Comparison of ENCODE assay signal across 29 cellular contexts in genomic region chr9:32775283-32775682, GRCh38. TPM values are rescaled to one million over a fixed set of nuclear protein-coding genes. Genes with fewer than 3 reads are reported as not detected.
"Had no signal": no experiment of that assay in that cellular context is flagged by ENCODE, and none has a peak within 500 bp of the region (broad histone marks: within the 10 kb centered on the region; RNA-seq: fewer than 3 reads in every experiment).

No MANE protein-coding gene starts in this region.

- H3K27ac ChIP-seq: stomach, suprapubic skin, testis, thoracic aorta, thyroid gland, tibial artery, tibial nerve, transverse colon, upper lobe of left lung, upper lobe of right lung, uterus, vagina had no signal

- H3K27me3 ChIP-seq: testis, thyroid gland, tibial nerve, upper lobe of left lung, upper lobe of right lung, uterus, vagina had no signal

- H3K9me3 ChIP-seq: testis, thyroid gland, uterus, vagina had no signal

- ATAC-seq: stimulated activated effector memory CD8-positive, alpha-beta T cell treated with anti-CD3 and anti-CD28 coated beads, Interleukin-12 subunit alpha, Interleukin-12 subunit beta, amount 100 ng/mL, for 72 hours; stimulated activated memory B cell treated with anti-CD40 and anti-IgM and Interleukin-4, amounts not matched to agents 10 μg/mL and 1 μg/mL and 100 μg/mL, for 72 hours; stimulated activated naive B cell treated with anti-CD40 and anti-IgM and Interleukin-4, amounts not matched to agents 10 μg/mL and 1 μg/mL and 100 μg/mL, for 72 hours; stimulated activated naive CD8-positive, alpha-beta T cell treated with anti-CD3 and anti-CD28 coated beads, Interleukin-15, amount 100 ng/mL, for 72 hours; stimulated activated naive CD8-positive, alpha-beta T cell treated with anti-CD3 and anti-CD28 coated beads, Interleukin-15, Interleukin-2, amounts not matched to agents 100 U/mL and 50 U/mL, for 24 hours; upper lobe of right lung had no signal

- H3K4me3 ChIP-seq: stomach, suprapubic skin, testis, thoracic aorta, thyroid gland, tibial artery, tibial nerve, transverse colon, upper lobe of left lung, upper lobe of right lung, uterus, vagina had no signal

- H3K36me3 ChIP-seq: stomach, suprapubic skin, thoracic aorta, thyroid gland, tibial artery, tibial nerve, transverse colon, upper lobe of left lung, upper lobe of right lung, uterus, vagina had no signal

- DNase-seq: stimulated activated CD4-positive, alpha-beta T cell treated with anti-CD3 and anti-CD28 coated beads, Interleukin-2, amount 100 ng/mL, for 48 hours; stimulated activated CD4-positive, alpha-beta T cell treated with anti-CD3 and anti-CD28 coated beads, Interleukin-4, amount 100 ng/mL, for 1 hour; stimulated activated CD4-positive, alpha-beta T cell treated with anti-CD3 and anti-CD28 coated beads, Interleukin-4, amount 100 ng/mL, for 24 hours; stimulated activated CD4-positive, alpha-beta T cell treated with anti-CD3 and anti-CD28 coated beads, Interleukin-4, amount 100 ng/mL, for 4 hours; stimulated activated CD8-positive, alpha-beta memory T cell treated with anti-CD3 and anti-CD28 coated beads, Interleukin-4, amount 100 ng/mL, for 48 hours; stimulated activated naive B cell treated with anti-CD40 and anti-IgM and Interleukin-4, amounts not matched to agents 10 μg/mL and 1 μg/mL and 100 μg/mL, for 72 hours; stimulated activated naive CD4-positive, alpha-beta T cell; stimulated activated naive CD4-positive, alpha-beta T cell treated with Interleukin-2 at 50 U/mL for 16 hours; stimulated activated naive CD8-positive, alpha-beta T cell treated with anti-CD3 and anti-CD28 coated beads, Interleukin-15, amount 100 ng/mL, for 72 hours; stimulated activated naive CD8-positive, alpha-beta T cell treated with anti-CD3 and anti-CD28 coated beads, Interleukin-15, Interleukin-2, amounts not matched to agents 100 U/mL and 50 U/mL, for 24 hours; stomach; substantia nigra; testis; thyroid gland; tibial artery; transverse colon; trophoblast cell; upper lobe of left lung; upper lobe of right lung; uterus had no signal

- H3K4me1 ChIP-seq: stomach, suprapubic skin, testis, thyroid gland, tibial artery, tibial nerve, transverse colon, upper lobe of left lung, upper lobe of right lung, uterus, vagina had no signal

RNA-seq across cellular contexts. Expression of gene TMEM215, which starts 8.1 kb away (rescaled TPM):
- total RNA-seq: stomach, subcutaneous adipose tissue, thoracic aorta, thyroid gland, transverse colon, upper lobe of left lung, upper lobe of right lung, ureter, vagina had no signal
- polyA plus RNA-seq: stomach, urinary bladder had no signal
